In the genomic region with DNA sequence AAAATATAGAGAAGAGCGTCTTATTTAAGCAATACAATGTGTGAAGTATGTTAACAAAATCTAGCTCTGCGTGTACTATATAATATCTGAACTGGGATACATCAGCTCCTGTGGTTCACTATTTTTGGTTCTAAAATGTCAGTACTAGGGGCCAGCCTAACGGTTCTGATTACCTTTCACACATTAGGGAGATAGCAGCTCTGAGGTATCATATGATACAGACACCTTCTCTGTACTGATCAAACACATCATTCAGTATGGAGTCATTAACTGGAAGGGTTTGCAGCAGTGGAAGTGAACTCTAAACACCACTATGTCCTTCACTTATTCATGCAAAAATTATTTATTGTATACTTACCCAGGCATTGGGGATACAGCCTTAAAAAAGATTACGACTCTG, we compare ENCODE assay signal across 1 cellular context.
TF ChIP-seq lines count a peak whose summit lies in the region.

No MANE protein-coding gene starts in this region.

TF ChIP-seq in GM23338, 12 proteins besides CTCF, POLR2A, EP300 and RAD21 (continued from another document):
- TF ChIP-seq ZNF462 (CRISPR knock-in tag; IDR thresholded peaks at IDR 0.05): no peak
- no peak for TF ChIP-seq JUNB (IDR thresholded peaks at IDR 0.05; ENCODE audit: unreplicated experiment)
- no peak for TF ChIP-seq POLR2AphosphoS5 (IDR thresholded peaks at IDR 0.05; ENCODE audit: low read depth)
- no peak for TF ChIP-seq NANOG (IDR thresholded peaks at IDR 0.05; ENCODE audit: borderline replicate concordance)
- TF ChIP-seq ZNF114 (CRISPR knock-in tag; IDR thresholded peaks at IDR 0.05): no peak
- no peak for TF ChIP-seq STAT1 (IDR thresholded peaks at IDR 0.05; ENCODE audit: unreplicated experiment)
- TF ChIP-seq, protein P1, sequence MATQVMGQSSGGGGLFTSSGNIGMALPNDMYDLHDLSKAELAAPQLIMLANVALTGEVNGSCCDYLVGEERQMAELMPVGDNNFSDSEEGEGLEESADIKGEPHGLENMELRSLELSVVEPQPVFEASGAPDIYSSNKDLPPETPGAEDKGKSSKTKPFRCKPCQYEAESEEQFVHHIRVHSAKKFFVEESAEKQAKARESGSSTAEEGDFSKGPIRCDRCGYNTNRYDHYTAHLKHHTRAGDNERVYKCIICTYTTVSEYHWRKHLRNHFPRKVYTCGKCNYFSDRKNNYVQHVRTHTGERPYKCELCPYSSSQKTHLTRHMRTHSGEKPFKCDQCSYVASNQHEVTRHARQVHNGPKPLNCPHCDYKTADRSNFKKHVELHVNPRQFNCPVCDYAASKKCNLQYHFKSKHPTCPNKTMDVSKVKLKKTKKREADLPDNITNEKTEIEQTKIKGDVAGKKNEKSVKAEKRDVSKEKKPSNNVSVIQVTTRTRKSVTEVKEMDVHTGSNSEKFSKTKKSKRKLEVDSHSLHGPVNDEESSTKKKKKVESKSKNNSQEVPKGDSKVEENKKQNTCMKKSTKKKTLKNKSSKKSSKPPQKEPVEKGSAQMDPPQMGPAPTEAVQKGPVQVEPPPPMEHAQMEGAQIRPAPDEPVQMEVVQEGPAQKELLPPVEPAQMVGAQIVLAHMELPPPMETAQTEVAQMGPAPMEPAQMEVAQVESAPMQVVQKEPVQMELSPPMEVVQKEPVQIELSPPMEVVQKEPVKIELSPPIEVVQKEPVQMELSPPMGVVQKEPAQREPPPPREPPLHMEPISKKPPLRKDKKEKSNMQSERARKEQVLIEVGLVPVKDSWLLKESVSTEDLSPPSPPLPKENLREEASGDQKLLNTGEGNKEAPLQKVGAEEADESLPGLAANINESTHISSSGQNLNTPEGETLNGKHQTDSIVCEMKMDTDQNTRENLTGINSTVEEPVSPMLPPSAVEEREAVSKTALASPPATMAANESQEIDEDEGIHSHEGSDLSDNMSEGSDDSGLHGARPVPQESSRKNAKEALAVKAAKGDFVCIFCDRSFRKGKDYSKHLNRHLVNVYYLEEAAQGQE (IDR thresholded peaks at IDR 0.05; ENCODE audit: unreplicated experiment): no peak
